Comparison of ENCODE assay signal across 1 cellular context in the genomic region with DNA sequence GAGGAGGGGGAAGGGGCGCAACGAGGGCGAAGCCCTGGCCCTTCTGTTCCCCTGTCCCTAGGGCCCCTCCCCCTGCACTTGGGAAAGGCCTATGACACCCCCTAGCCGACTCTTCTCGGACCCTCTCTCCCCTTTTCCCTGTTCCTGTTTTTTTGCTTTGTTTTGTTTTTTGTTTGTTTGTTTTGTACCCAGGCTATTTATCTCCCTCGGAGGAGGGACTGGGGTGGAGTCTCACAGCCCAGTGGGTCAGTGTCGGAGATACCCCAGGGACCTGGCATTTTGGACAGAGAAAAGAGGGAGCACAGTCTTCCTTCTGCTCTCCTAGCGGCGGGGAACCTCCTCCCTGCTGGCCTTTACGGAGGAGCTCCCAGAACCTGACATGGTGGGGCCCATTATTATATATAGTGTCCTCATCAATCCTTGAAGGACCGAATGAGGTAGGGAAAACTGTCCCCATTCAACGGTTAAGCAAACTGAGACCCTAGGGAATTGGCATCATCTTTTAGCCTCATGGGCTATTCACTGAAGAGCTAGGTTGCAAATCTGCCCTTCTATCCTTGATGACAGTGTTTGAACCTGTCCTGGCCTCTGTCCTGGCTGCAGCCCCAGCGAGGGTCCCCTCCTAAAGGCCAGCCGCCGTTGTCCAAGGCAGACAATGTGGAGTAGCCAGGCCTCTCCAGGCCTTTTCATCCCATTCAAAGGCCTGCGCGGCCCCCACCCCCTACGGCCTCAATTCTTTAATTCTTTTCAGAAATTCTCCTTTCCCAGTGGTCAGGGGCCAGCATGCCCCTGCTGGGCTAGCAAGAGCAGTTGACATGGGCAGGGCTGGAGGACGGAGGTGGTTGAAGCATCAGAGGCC.
TF ChIP-seq lines count a peak whose summit lies in the region.

No MANE protein-coding gene starts in this region.

TF ChIP-seq in H1, 55 proteins besides CTCF, POLR2A, EP300 and RAD21:
- TF ChIP-seq GTF2F1 (IDR thresholded peaks at IDR 0.05; ENCODE audit: borderline replicate concordance, low read depth, low read length), result no peak
- TF ChIP-seq RNF2 (IDR thresholded peaks at IDR 0.05; ENCODE audit: borderline replicate concordance, low read depth, low read length, missing control alignments, poor library complexity, severe bottlenecking), result no peak
- TF ChIP-seq E2F6 (IDR thresholded peaks at IDR 0.05), result no peak
- no peak for TF ChIP-seq SRF (IDR thresholded peaks at IDR 0.05; ENCODE audit: low read depth, low read length)
- peak; percentile 2 for TF ChIP-seq KDM4A (IDR thresholded peaks at IDR 0.05; ENCODE audit: low read depth, low read length, severe bottlenecking)
- no peak for TF ChIP-seq POU5F1 (IDR thresholded peaks at IDR 0.05; ENCODE audit: low read depth, low read length)
- TF ChIP-seq SIX5 (IDR thresholded peaks at IDR 0.05; ENCODE audit: low read depth, low read length), result no peak
- no peak for TF ChIP-seq BCL11A (IDR thresholded peaks at IDR 0.05; ENCODE audit: low read depth in 2 of 2, low read length in 2 of 2)
- TF ChIP-seq, protein P1, sequence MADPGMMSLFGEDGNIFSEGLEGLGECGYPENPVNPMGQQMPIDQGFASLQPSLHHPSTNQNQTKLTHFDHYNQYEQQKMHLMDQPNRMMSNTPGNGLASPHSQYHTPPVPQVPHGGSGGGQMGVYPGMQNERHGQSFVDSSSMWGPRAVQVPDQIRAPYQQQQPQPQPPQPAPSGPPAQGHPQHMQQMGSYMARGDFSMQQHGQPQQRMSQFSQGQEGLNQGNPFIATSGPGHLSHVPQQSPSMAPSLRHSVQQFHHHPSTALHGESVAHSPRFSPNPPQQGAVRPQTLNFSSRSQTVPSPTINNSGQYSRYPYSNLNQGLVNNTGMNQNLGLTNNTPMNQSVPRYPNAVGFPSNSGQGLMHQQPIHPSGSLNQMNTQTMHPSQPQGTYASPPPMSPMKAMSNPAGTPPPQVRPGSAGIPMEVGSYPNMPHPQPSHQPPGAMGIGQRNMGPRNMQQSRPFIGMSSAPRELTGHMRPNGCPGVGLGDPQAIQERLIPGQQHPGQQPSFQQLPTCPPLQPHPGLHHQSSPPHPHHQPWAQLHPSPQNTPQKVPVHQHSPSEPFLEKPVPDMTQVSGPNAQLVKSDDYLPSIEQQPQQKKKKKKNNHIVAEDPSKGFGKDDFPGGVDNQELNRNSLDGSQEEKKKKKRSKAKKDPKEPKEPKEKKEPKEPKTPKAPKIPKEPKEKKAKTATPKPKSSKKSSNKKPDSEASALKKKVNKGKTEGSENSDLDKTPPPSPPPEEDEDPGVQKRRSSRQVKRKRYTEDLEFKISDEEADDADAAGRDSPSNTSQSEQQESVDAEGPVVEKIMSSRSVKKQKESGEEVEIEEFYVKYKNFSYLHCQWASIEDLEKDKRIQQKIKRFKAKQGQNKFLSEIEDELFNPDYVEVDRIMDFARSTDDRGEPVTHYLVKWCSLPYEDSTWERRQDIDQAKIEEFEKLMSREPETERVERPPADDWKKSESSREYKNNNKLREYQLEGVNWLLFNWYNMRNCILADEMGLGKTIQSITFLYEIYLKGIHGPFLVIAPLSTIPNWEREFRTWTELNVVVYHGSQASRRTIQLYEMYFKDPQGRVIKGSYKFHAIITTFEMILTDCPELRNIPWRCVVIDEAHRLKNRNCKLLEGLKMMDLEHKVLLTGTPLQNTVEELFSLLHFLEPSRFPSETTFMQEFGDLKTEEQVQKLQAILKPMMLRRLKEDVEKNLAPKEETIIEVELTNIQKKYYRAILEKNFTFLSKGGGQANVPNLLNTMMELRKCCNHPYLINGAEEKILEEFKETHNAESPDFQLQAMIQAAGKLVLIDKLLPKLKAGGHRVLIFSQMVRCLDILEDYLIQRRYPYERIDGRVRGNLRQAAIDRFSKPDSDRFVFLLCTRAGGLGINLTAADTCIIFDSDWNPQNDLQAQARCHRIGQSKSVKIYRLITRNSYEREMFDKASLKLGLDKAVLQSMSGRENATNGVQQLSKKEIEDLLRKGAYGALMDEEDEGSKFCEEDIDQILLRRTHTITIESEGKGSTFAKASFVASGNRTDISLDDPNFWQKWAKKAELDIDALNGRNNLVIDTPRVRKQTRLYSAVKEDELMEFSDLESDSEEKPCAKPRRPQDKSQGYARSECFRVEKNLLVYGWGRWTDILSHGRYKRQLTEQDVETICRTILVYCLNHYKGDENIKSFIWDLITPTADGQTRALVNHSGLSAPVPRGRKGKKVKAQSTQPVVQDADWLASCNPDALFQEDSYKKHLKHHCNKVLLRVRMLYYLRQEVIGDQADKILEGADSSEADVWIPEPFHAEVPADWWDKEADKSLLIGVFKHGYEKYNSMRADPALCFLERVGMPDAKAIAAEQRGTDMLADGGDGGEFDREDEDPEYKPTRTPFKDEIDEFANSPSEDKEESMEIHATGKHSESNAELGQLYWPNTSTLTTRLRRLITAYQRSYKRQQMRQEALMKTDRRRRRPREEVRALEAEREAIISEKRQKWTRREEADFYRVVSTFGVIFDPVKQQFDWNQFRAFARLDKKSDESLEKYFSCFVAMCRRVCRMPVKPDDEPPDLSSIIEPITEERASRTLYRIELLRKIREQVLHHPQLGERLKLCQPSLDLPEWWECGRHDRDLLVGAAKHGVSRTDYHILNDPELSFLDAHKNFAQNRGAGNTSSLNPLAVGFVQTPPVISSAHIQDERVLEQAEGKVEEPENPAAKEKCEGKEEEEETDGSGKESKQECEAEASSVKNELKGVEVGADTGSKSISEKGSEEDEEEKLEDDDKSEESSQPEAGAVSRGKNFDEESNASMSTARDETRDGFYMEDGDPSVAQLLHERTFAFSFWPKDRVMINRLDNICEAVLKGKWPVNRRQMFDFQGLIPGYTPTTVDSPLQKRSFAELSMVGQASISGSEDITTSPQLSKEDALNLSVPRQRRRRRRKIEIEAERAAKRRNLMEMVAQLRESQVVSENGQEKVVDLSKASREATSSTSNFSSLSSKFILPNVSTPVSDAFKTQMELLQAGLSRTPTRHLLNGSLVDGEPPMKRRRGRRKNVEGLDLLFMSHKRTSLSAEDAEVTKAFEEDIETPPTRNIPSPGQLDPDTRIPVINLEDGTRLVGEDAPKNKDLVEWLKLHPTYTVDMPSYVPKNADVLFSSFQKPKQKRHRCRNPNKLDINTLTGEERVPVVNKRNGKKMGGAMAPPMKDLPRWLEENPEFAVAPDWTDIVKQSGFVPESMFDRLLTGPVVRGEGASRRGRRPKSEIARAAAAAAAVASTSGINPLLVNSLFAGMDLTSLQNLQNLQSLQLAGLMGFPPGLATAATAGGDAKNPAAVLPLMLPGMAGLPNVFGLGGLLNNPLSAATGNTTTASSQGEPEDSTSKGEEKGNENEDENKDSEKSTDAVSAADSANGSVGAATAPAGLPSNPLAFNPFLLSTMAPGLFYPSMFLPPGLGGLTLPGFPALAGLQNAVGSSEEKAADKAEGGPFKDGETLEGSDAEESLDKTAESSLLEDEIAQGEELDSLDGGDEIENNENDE (IDR thresholded peaks at IDR 0.05; ENCODE audit: insufficient replicate concordance, low read length), result no peak
- TF ChIP-seq ZNF274 (IDR thresholded peaks at IDR 0.05; ENCODE audit: borderline replicate concordance, extremely low read depth, low read length), result no peak
- TF ChIP-seq CHD1 (IDR thresholded peaks at IDR 0.05; ENCODE audit: low read depth, low read length), result no peak
- TF ChIP-seq SUZ12 (IDR thresholded peaks at IDR 0.05; ENCODE audit: low read length), result no peak
- no peak for TF ChIP-seq USF2 (IDR thresholded peaks at IDR 0.05; ENCODE audit: low read length)
- TF ChIP-seq TBP (IDR thresholded peaks at IDR 0.05; ENCODE audit: low read depth, low read length), result no peak
- peak in 1 of 2 experiments; percentile 52; a peak in 1 of 4 replicates for TF ChIP-seq SIN3A (conservative IDR thresholded peaks at IDR 0.05 in 1 of 2, IDR thresholded peaks at IDR 0.05 in 1 of 2; ENCODE audit: low read depth in 1 of 2, low read length in 2 of 2)
- TF ChIP-seq EGR1 (IDR thresholded peaks at IDR 0.05; ENCODE audit: borderline replicate concordance, low read depth, low read length), result no peak
